Comparison of ENCODE assay signal across 8 cellular contexts in the genomic region with DNA sequence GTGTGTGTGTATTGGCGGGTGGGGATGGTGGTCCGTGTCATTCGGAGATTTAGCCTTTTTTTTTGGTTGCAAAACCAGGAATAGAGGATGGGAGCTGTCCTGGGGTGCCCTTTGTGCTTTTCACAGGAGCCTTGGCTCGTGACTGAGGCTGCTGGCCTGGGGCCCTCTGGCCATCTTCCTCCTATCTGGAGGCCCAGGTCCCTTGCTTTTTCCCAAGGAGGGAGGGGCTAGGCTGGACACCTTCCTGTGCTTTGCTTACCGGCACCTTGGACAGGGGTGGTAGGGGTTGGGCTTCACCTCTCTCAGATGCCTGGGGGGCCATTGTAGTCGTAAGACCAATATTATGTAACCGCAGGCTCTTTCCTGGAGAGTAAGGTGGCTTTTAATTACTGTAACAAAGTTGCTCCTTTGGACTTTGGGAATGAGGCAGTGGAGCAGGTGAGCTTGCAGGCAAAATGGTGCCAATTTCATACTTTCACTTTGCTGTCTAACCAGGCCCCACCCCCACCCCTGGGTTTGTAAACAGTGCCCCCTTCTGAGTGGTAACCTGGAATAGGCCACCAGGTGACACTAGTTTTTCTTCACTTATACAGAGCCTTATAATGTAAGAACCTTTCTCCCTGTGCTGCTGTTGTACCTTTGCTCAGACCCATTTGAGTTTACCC. TPM values are rescaled to one million over a fixed set of nuclear protein-coding genes. Genes with fewer than 3 reads are reported as not detected.
DNase-seq lines count a peak whose midpoint lies in the region; ATAC-seq and TF ChIP-seq lines count a peak whose summit lies in the region.

No MANE protein-coding gene starts in this region.

- TF ChIP-seq CTCF in GM10266 (IDR thresholded peaks at IDR 0.05; ENCODE audit: control insufficient read depth, insufficient read depth, low read depth, missing control alignments), result peak; percentile 40

- DNase-seq in GM10266 (ENCODE audit: extremely low spot score) (peak; percentile 67), LHCN-M2 (ENCODE audit: low read depth) (peak; percentile 22), T-helper 22 cell (ENCODE audit: low read depth) (peak; percentile 23), left kidney (ENCODE audit: low read depth, low spot score) (peak; percentile 80), HCEC 1CT (no peak)
- peak; percentile 51 for DNase-seq in central memory CD4-positive, alpha-beta T cell
- DNase-seq in stimulated activated CD4-positive, alpha-beta T cell treated with anti-CD3 and anti-CD28 coated beads, TNF-alpha, amount 100 ng/mL, for 24 hours (ENCODE audit: low read depth in 3 of 3), result peak in 2 of 3 experiments; percentile 22 to 29

- no peak for ATAC-seq in HG03342 (IDR thresholded peaks at IDR 0.05; ENCODE audit: unreplicated experiment)

RNA-seq across cellular contexts. Expression of a gene that starts 1.2 kb away (rescaled TPM):
- total RNA-seq in LHCN-M2 (2014; rRNA removed), result 9.6 and 11.8 TPM in 2 replicates
- 26.9 TPM for polyA plus RNA-seq in LHCN-M2 (2012)
